11 cellular contexts compared by ENCODE assay signal in genomic region chr6:167824591-167825041, GRCh38. TPM values are rescaled to one million over a fixed set of nuclear protein-coding genes. Genes with fewer than 3 reads are reported as not detected.
DNase-seq lines count a peak whose midpoint lies in the region; ATAC-seq and TF ChIP-seq lines count a peak whose summit lies in the region.
"Had no signal": no experiment of that assay in that cellular context is flagged by ENCODE, and none has a peak within 500 bp of the region (broad histone marks: within the 10 kb centered on the region; RNA-seq: fewer than 3 reads in every experiment).

No MANE protein-coding gene starts in this region.

- H3K79me2 ChIP-seq in parathyroid adenoma = peaks cover 4% of the 10 kb centered on the region
- peaks cover 19% of the 10 kb centered on the region; the same call in 1 of the 2 replicates for H3K79me2 ChIP-seq in OCI-LY7 (ENCODE audit: insufficient read depth, low read depth, low read length)

- H3K27ac Mint-ChIP-seq in T-cell = peak overlapping the region in 1 of 2 donors; percentile 43

- ATAC-seq in T-cell (replicated peaks in 1 of 4) (no peak), GM19023 (IDR thresholded peaks at IDR 0.05; ENCODE audit: unreplicated experiment) (no peak)
- ATAC-seq: GM12878 had no signal

- no peaks in the 10 kb centered on the region for H3K9me3 Mint-ChIP-seq in T-cell

- peak overlapping the region; percentile 60 for H3K27ac ChIP-seq in parathyroid adenoma
- no peak overlapping the region for H3K27ac ChIP-seq in OCI-LY7 (ENCODE audit: low read depth, low read length, poor library complexity, severe bottlenecking)

- BruUV-seq in OCI-LY7 (replicated peaks; lab: Mats Ljungman, UMichigan) = no TSS peak

- intact Hi-C loops in OCI-LY7 (cut with micrococcal nuclease; ENCODE audit: unreplicated experiment) = no loop called here

- DNase-seq in NCI-H2227 (lab: John Stamatoyannopoulos, UW; ENCODE audit: unreplicated experiment) (peak; percentile 22), NCI-H2227 treated with DMSO at 0.1 percent for 48 hours (lab: John Stamatoyannopoulos, UW) (no peak), T-cell (no peak), fibroblast of mammary gland (ENCODE audit: low read depth) (peak; percentile 51), HK-2 (ENCODE audit: unreplicated experiment) (no peak), OCI-LY7 (ENCODE audit: low spot score) (no peak)
- DNase-seq: kidney glomerular epithelial cell, Peyer's patch had no signal

- TF ChIP-seq CTCF in fibroblast of mammary gland (conservative IDR thresholded peaks at IDR 0.05; ENCODE audit: control insufficient read depth, insufficient read depth, low read depth, low read length) = no peak
- no peak for TF ChIP-seq CTCF in parathyroid adenoma (IDR thresholded peaks at IDR 0.05)
- TF ChIP-seq CTCF in OCI-LY7 (conservative IDR thresholded peaks at IDR 0.05; ENCODE audit: low read length) = no peak

- H3K27me3 Mint-ChIP-seq in T-cell = peaks cover 44 to 57% of the 10 kb centered on the region in 2 donors

- H3K36me3 ChIP-seq in parathyroid adenoma (ENCODE audit: control insufficient read depth, insufficient read depth, low read length) = no peaks in the 10 kb centered on the region
- H3K36me3 ChIP-seq in OCI-LY7 (ENCODE audit: insufficient read depth, low read length) = no peaks in the 10 kb centered on the region
- H3K36me3 ChIP-seq: Peyer's patch had no signal

- H3K4me2 ChIP-seq in parathyroid adenoma (ENCODE audit: low read length) = peak overlapping the region; percentile 82
- no peak overlapping the region for H3K4me2 ChIP-seq in OCI-LY7 (ENCODE audit: low read length)

- H2AFZ ChIP-seq in parathyroid adenoma (peak overlapping the region; percentile 86), OCI-LY7 (ENCODE audit: low read length) (no peak overlapping the region)

- no peaks in the 10 kb centered on the region for H3K27me3 ChIP-seq in parathyroid adenoma (ENCODE audit: control insufficient read depth, insufficient read depth, low read length)
- H3K27me3 ChIP-seq: Peyer's patch had no signal

- H3K4me1 Mint-ChIP-seq in T-cell = peaks cover 18 to 28% (median 21%) of the 10 kb centered on the region in 3 donors

- H3K9me2 ChIP-seq in OCI-LY7 (ENCODE audit: insufficient read depth, low read length) = no peaks in the 10 kb centered on the region

- H3K9me3 ChIP-seq in parathyroid adenoma (ENCODE audit: control insufficient read depth, low read length) (no peaks in the 10 kb centered on the region), OCI-LY7 (ENCODE audit: low read length) (no peaks in the 10 kb centered on the region)
- H3K9me3 ChIP-seq: Peyer's patch had no signal

- H3K4me3 ChIP-seq in fibroblast of mammary gland (ENCODE audit: control insufficient read depth, low read depth, low read length) (no peak overlapping the region), parathyroid adenoma (ENCODE audit: low read depth, low read length) (no peak overlapping the region), OCI-LY7 (ENCODE audit: low read depth, low read length, poor library complexity, severe bottlenecking) (no peak overlapping the region)
- H3K4me3 ChIP-seq: GM12878 had no signal

- H3K4me3 Mint-ChIP-seq in T-cell = peak overlapping the region; percentile 76 to 86 (median 82)

- CTCF ChIA-PET in T-cell (lab: Charles Lee) = no interaction called here
- CTCF ChIA-PET in OCI-LY7 (lab: Charles Lee; ENCODE audit: unreplicated experiment) = no interaction called here

- H3K9ac ChIP-seq in parathyroid adenoma = no peak overlapping the region

- POLR2A ChIA-PET in T-cell (lab: Charles Lee) (no interaction called here), OCI-LY7 (lab: Charles Lee) (no interaction called here)

- H3K4me1 ChIP-seq in parathyroid adenoma (no peaks in the 10 kb centered on the region), OCI-LY7 (ENCODE audit: insufficient read depth, low read length, poor library complexity, severe bottlenecking) (peaks cover 20% of the 10 kb centered on the region)

- peaks cover 17% of the 10 kb centered on the region for H4K20me1 ChIP-seq in OCI-LY7 (ENCODE audit: insufficient read depth, low read length)

- H3K36me3 Mint-ChIP-seq in T-cell = no peaks in the 10 kb centered on the region

RNA-seq across cellular contexts. Expression of gene AFDN, which starts 2.1 kb away (rescaled TPM):
- 10 to 100 TPM; 10.6 to 30.3 (median 20.7) TPM for total RNA-seq in T-cell
- total RNA-seq in OCI-LY7 (2014; rRNA removed; shearing (Covaris generic)) = 43.6 and 62.2 TPM in 2 replicates
- total RNA-seq in OCI-LY7 (2022) = 68.8 and 71.6 TPM in 2 replicates

Comparison
In these comparisons a context has a peak if more than half of its experiments do, and no peak if none do; other contexts are left out.
1. DNase-seq: peak in NCI-H2227 (single experiment) and fibroblast of mammary gland (single experiment); none in NCI-H2227 treated with DMSO at 0.1 percent for 48 hours (single experiment), T-cell (0 of 34), HK-2 (single experiment) and OCI-LY7 (single experiment).